Comparison of ENCODE assay signal across 8 cellular contexts in genomic region chr1:64550946-64551345, GRCh38.
"Had no signal": no experiment of that assay in that cellular context is flagged by ENCODE, and none has a peak within 500 bp of the region (broad histone marks: within the 10 kb centered on the region; RNA-seq: fewer than 3 reads in every experiment).

No MANE protein-coding gene starts in this region.

- H3K9me3 ChIP-seq: upper lobe of right lung had no signal

- H3K27ac Mint-ChIP-seq: dendritic cell treated with granulocyte-macrophage colony-stimulating factor and Interleukin-4, amounts not matched to agents 40 ng/mL and 50 ng/mL, for 4 days; effector memory CD8-positive, alpha-beta T cell; stimulated activated effector memory CD8-positive, alpha-beta T cell treated with anti-CD3 and anti-CD28 coated beads, Interleukin-12 subunit alpha, Interleukin-12 subunit beta, amount 100 ng/mL, for 72 hours; T-helper 17 cell had no signal

- H3K9me3 Mint-ChIP-seq: dendritic cell treated with granulocyte-macrophage colony-stimulating factor and Interleukin-4, amounts not matched to agents 40 ng/mL and 50 ng/mL, for 4 days; effector memory CD8-positive, alpha-beta T cell; stimulated activated effector memory CD8-positive, alpha-beta T cell treated with anti-CD3 and anti-CD28 coated beads, Interleukin-12 subunit alpha, Interleukin-12 subunit beta, amount 100 ng/mL, for 72 hours had no signal

- H3K4me3 Mint-ChIP-seq: dendritic cell treated with granulocyte-macrophage colony-stimulating factor and Interleukin-4, amounts not matched to agents 40 ng/mL and 50 ng/mL, for 4 days; effector memory CD8-positive, alpha-beta T cell; stimulated activated effector memory CD8-positive, alpha-beta T cell treated with anti-CD3 and anti-CD28 coated beads, Interleukin-12 subunit alpha, Interleukin-12 subunit beta, amount 100 ng/mL, for 72 hours; T-helper 17 cell had no signal

- H3K36me3 Mint-ChIP-seq: stimulated activated effector memory CD8-positive, alpha-beta T cell treated with anti-CD3 and anti-CD28 coated beads, Interleukin-12 subunit alpha, Interleukin-12 subunit beta, amount 100 ng/mL, for 72 hours had no signal

- H3K27me3 ChIP-seq: brain microvascular endothelial cell, upper lobe of right lung had no signal

- DNase-seq: activated T-cell treated with anti-CD3 and anti-CD28 coated beads, Interleukin-2, amount 50 U/mL, for 1 hour; brain microvascular endothelial cell; effector memory CD8-positive, alpha-beta T cell; right cardiac atrium; T-helper 17 cell; upper lobe of right lung had no signal

- H3K4me1 Mint-ChIP-seq: stimulated activated effector memory CD8-positive, alpha-beta T cell treated with anti-CD3 and anti-CD28 coated beads, Interleukin-12 subunit alpha, Interleukin-12 subunit beta, amount 100 ng/mL, for 72 hours had no signal

- H3K27me3 Mint-ChIP-seq: dendritic cell treated with granulocyte-macrophage colony-stimulating factor and Interleukin-4, amounts not matched to agents 40 ng/mL and 50 ng/mL, for 4 days had no signal

- H3K27ac ChIP-seq: brain microvascular endothelial cell, upper lobe of right lung had no signal

- ATAC-seq: effector memory CD8-positive, alpha-beta T cell; right cardiac atrium; stimulated activated effector memory CD8-positive, alpha-beta T cell treated with anti-CD3 and anti-CD28 coated beads, Interleukin-12 subunit alpha, Interleukin-12 subunit beta, amount 100 ng/mL, for 72 hours had no signal
